In genomic region chr15:40925863-40926658, GRCh38 we compare ENCODE assay signal across 8 cellular contexts. TPM values are rescaled to one million over a fixed set of nuclear protein-coding genes. Genes with fewer than 3 reads are reported as not detected.
DNase-seq lines count a peak whose midpoint lies in the region; ATAC-seq and TF ChIP-seq lines count a peak whose summit lies in the region.

No MANE protein-coding gene starts in this region.

- H3K4me3 ChIP-seq in iPS-11a (ENCODE audit: low read depth, low read length): peak overlapping the region; percentile 8

- no peak for DNase-seq in activated CD8-positive, alpha-beta memory T cell treated with anti-CD3 and anti-CD28 coated beads, Interleukin-2, amount 10 ng/mL, durations not matched to agents 7 days and 5 days
- no peak for DNase-seq in activated CD8-positive, alpha-beta memory T cell treated with anti-CD3 and anti-CD28 coated beads, Interleukin-2, amount 50 U/mL, for 48 hours
- DNase-seq in activated CD8-positive, alpha-beta T cell treated with anti-CD3 and anti-CD28 coated beads, Interleukin-2, amount 10 ng/mL, durations not matched to agents 7 days and 5 days: no peak
- DNase-seq in HEK293T (ENCODE audit: extremely low spot score) (no peak), activated gamma-delta T cell treated with Interleukin-2 at 50 U/mL for 16 hours (no peak)

- CTCF ChIA-PET in activated CD8-positive, alpha-beta memory T cell treated with anti-CD3 and anti-CD28 coated beads, Interleukin-2, amount 10 ng/mL, durations not matched to agents 7 days and 5 days (lab: Charles Lee): interaction anchor here (1.7 to 7.5 kb wide), 5 partner anchors 15 to 259 kb away, joined by 4 to 75 read pairs (median 8); no protein-coding TSS in a partner anchor
- CTCF ChIA-PET in activated CD8-positive, alpha-beta T cell treated with anti-CD3 and anti-CD28 coated beads, Interleukin-2, amount 10 ng/mL, durations not matched to agents 7 days and 5 days (lab: Charles Lee): interaction anchor here (3.2 to 10.5 kb wide), 2 partner anchors 15 to 21 kb away, joined by 32 to 97 read pairs; no protein-coding TSS in a partner anchor
- CTCF ChIA-PET in HEK293T (lab: Yijun Ruan, JAX): no interaction called here

- no peak overlapping the region for H3K4me3 Mint-ChIP-seq in activated CD8-positive, alpha-beta memory T cell treated with anti-CD3 and anti-CD28 coated beads, Interleukin-2, amount 10 ng/mL, durations not matched to agents 7 days and 5 days
- H3K4me3 Mint-ChIP-seq in activated CD8-positive, alpha-beta T cell treated with anti-CD3 and anti-CD28 coated beads, Interleukin-2, amount 10 ng/mL, durations not matched to agents 7 days and 5 days: no peak overlapping the region
- H3K4me3 Mint-ChIP-seq in stimulated activated memory B cell treated with anti-CD40 and anti-IgM and Interleukin-4, amounts not matched to agents 10 μg/mL and 1 μg/mL and 100 μg/mL, for 72 hours: peak overlapping the region; percentile 42

- no peaks in the 10 kb centered on the region for H3K36me3 Mint-ChIP-seq in activated CD8-positive, alpha-beta memory T cell treated with anti-CD3 and anti-CD28 coated beads, Interleukin-2, amount 10 ng/mL, durations not matched to agents 7 days and 5 days
- H3K36me3 Mint-ChIP-seq in activated CD8-positive, alpha-beta T cell treated with anti-CD3 and anti-CD28 coated beads, Interleukin-2, amount 10 ng/mL, durations not matched to agents 7 days and 5 days (ENCODE audit: low read depth): no peaks in the 10 kb centered on the region
- H3K36me3 Mint-ChIP-seq in stimulated activated memory B cell treated with anti-CD40 and anti-IgM and Interleukin-4, amounts not matched to agents 10 μg/mL and 1 μg/mL and 100 μg/mL, for 72 hours: no peaks in the 10 kb centered on the region

- peaks cover 63% of the 10 kb centered on the region for H3K27me3 Mint-ChIP-seq in activated CD8-positive, alpha-beta memory T cell treated with anti-CD3 and anti-CD28 coated beads, Interleukin-2, amount 10 ng/mL, durations not matched to agents 7 days and 5 days
- H3K27me3 Mint-ChIP-seq in activated CD8-positive, alpha-beta T cell treated with anti-CD3 and anti-CD28 coated beads, Interleukin-2, amount 10 ng/mL, durations not matched to agents 7 days and 5 days (ENCODE audit: low read depth): peaks cover 65% of the 10 kb centered on the region
- peaks cover 59% of the 10 kb centered on the region for H3K27me3 Mint-ChIP-seq in stimulated activated memory B cell treated with anti-CD40 and anti-IgM and Interleukin-4, amounts not matched to agents 10 μg/mL and 1 μg/mL and 100 μg/mL, for 72 hours

- no peak overlapping the region for H3K27ac Mint-ChIP-seq in activated CD8-positive, alpha-beta memory T cell treated with anti-CD3 and anti-CD28 coated beads, Interleukin-2, amount 10 ng/mL, durations not matched to agents 7 days and 5 days
- no peak overlapping the region for H3K27ac Mint-ChIP-seq in activated CD8-positive, alpha-beta T cell treated with anti-CD3 and anti-CD28 coated beads, Interleukin-2, amount 10 ng/mL, durations not matched to agents 7 days and 5 days
- no peak overlapping the region for H3K27ac Mint-ChIP-seq in stimulated activated memory B cell treated with anti-CD40 and anti-IgM and Interleukin-4, amounts not matched to agents 10 μg/mL and 1 μg/mL and 100 μg/mL, for 72 hours

- peak; percentile 10 for ATAC-seq in activated CD8-positive, alpha-beta memory T cell treated with anti-CD3 and anti-CD28 coated beads, Interleukin-2, amount 10 ng/mL, durations not matched to agents 7 days and 5 days
- ATAC-seq in activated CD8-positive, alpha-beta T cell treated with anti-CD3 and anti-CD28 coated beads, Interleukin-2, amount 10 ng/mL, durations not matched to agents 7 days and 5 days: peak; percentile 35
- peak; percentile 21 for ATAC-seq in stimulated activated memory B cell treated with anti-CD40 and anti-IgM and Interleukin-4, amounts not matched to agents 10 μg/mL and 1 μg/mL and 100 μg/mL, for 72 hours
- no peak for ATAC-seq in HG02885 (IDR thresholded peaks at IDR 0.05; ENCODE audit: poor library complexity, unreplicated experiment)

- H3K4me1 Mint-ChIP-seq in activated CD8-positive, alpha-beta memory T cell treated with anti-CD3 and anti-CD28 coated beads, Interleukin-2, amount 10 ng/mL, durations not matched to agents 7 days and 5 days: peaks cover 36% of the 10 kb centered on the region
- peaks cover 43% of the 10 kb centered on the region for H3K4me1 Mint-ChIP-seq in activated CD8-positive, alpha-beta T cell treated with anti-CD3 and anti-CD28 coated beads, Interleukin-2, amount 10 ng/mL, durations not matched to agents 7 days and 5 days (ENCODE audit: low read depth)
- peaks cover 44% of the 10 kb centered on the region for H3K4me1 Mint-ChIP-seq in stimulated activated memory B cell treated with anti-CD40 and anti-IgM and Interleukin-4, amounts not matched to agents 10 μg/mL and 1 μg/mL and 100 μg/mL, for 72 hours

- H3K9me3 Mint-ChIP-seq in activated CD8-positive, alpha-beta memory T cell treated with anti-CD3 and anti-CD28 coated beads, Interleukin-2, amount 10 ng/mL, durations not matched to agents 7 days and 5 days (ENCODE audit: low read depth): no peaks in the 10 kb centered on the region
- H3K9me3 Mint-ChIP-seq in activated CD8-positive, alpha-beta T cell treated with anti-CD3 and anti-CD28 coated beads, Interleukin-2, amount 10 ng/mL, durations not matched to agents 7 days and 5 days (ENCODE audit: insufficient read depth): no peaks in the 10 kb centered on the region
- no peaks in the 10 kb centered on the region for H3K9me3 Mint-ChIP-seq in stimulated activated memory B cell treated with anti-CD40 and anti-IgM and Interleukin-4, amounts not matched to agents 10 μg/mL and 1 μg/mL and 100 μg/mL, for 72 hours

- POLR2A ChIA-PET in activated CD8-positive, alpha-beta T cell treated with anti-CD3 and anti-CD28 coated beads, Interleukin-2, amount 10 ng/mL, durations not matched to agents 7 days and 5 days (lab: Charles Lee): interaction anchor here (0.6 kb wide), 1 partner anchor 21 kb away, joined by 3 read pairs; no protein-coding TSS in a partner anchor
- POLR2A ChIA-PET in HEK293T (lab: Yijun Ruan, JAX): no interaction called here

TF ChIP-seq in HEK293T, 16 proteins besides CTCF, POLR2A, EP300 and RAD21:
- TF ChIP-seq FOXA1 (IDR thresholded peaks at IDR 0.05) (no peak), NFRKB (IDR thresholded peaks at IDR 0.05) (no peak), SUZ12 (IDR thresholded peaks at IDR 0.05) (no peak), TARDBP (IDR thresholded peaks at IDR 0.05) (no peak), ELF4 (IDR thresholded peaks at IDR 0.05) (no peak), LEF1 (IDR thresholded peaks at IDR 0.05; ENCODE audit: borderline replicate concordance) (no peak), SP1 (IDR thresholded peaks at IDR 0.05) (no peak), HDGF (IDR thresholded peaks at IDR 0.05; ENCODE audit: borderline replicate concordance) (no peak), FOXM1 (IDR thresholded peaks at IDR 0.05; ENCODE audit: borderline replicate concordance) (no peak), FOXK2 (IDR thresholded peaks at IDR 0.05) (no peak), CTBP1 (IDR thresholded peaks at IDR 0.05; ENCODE audit: borderline replicate concordance) (no peak), BHLHE40 (IDR thresholded peaks at IDR 0.05; ENCODE audit: borderline replicate concordance) (no peak), ZNF384 (IDR thresholded peaks at IDR 0.05) (no peak)
TF ChIP-seq in HEK293T: peak in this region for 0.

RNA-seq across cellular contexts. Expression of gene DLL4, which starts 3.1 kb away (rescaled TPM):
- total RNA-seq in activated CD8-positive, alpha-beta memory T cell treated with anti-CD3 and anti-CD28 coated beads, Interleukin-2, amount 10 ng/mL, durations not matched to agents 7 days and 5 days: under 1 TPM in 1 of 2 experiments, not detected in 1; 0.12 TPM
- total RNA-seq in activated CD8-positive, alpha-beta T cell treated with anti-CD3 and anti-CD28 coated beads, Interleukin-2, amount 10 ng/mL, durations not matched to agents 7 days and 5 days: not detected

RNA-seq across cellular contexts. Expression of gene CHAC1, which starts 27.2 kb away (rescaled TPM):
- 10 to 100 TPM in 1 of 2 experiments, 1 to 10 TPM in 1; 8.3 to 13.0 TPM for total RNA-seq in activated CD8-positive, alpha-beta memory T cell treated with anti-CD3 and anti-CD28 coated beads, Interleukin-2, amount 10 ng/mL, durations not matched to agents 7 days and 5 days
- 1 to 10 TPM; 8.3 to 8.9 TPM for total RNA-seq in activated CD8-positive, alpha-beta T cell treated with anti-CD3 and anti-CD28 coated beads, Interleukin-2, amount 10 ng/mL, durations not matched to agents 7 days and 5 days

RNA-seq across cellular contexts. Expression of gene VPS18, which starts 31.8 kb away (rescaled TPM):
- total RNA-seq in activated CD8-positive, alpha-beta memory T cell treated with anti-CD3 and anti-CD28 coated beads, Interleukin-2, amount 10 ng/mL, durations not matched to agents 7 days and 5 days: 10 to 100 TPM; 16.9 to 19.5 TPM
- 10 to 100 TPM; 17.8 to 18.4 TPM for total RNA-seq in activated CD8-positive, alpha-beta T cell treated with anti-CD3 and anti-CD28 coated beads, Interleukin-2, amount 10 ng/mL, durations not matched to agents 7 days and 5 days

RNA-seq across cellular contexts. Expression of gene RHOV, which starts 52.0 kb away (rescaled TPM):
- total RNA-seq in activated CD8-positive, alpha-beta memory T cell treated with anti-CD3 and anti-CD28 coated beads, Interleukin-2, amount 10 ng/mL, durations not matched to agents 7 days and 5 days: not detected
- total RNA-seq in activated CD8-positive, alpha-beta T cell treated with anti-CD3 and anti-CD28 coated beads, Interleukin-2, amount 10 ng/mL, durations not matched to agents 7 days and 5 days: not detected
